19 cellular contexts compared by ENCODE assay signal in the genomic region with DNA sequence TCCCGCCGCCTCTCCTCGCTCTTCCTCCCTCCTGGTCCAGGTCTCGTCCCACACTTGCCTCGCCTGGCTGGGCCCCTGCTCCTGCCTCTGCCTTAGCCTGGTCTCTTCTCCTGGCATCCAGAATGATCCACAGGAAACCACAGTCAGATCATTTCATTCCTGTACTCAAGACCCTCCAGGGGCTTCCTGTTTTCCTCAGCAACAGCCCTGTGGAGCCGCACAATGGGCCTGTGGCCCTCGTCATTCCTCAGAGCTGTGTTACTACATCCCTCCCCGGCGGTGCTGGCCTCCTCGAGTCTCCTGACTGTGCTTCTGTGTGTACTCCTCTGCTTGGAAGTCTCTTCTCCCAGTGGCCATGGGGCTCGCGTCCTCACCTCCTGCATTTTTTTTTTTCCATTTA. TPM values are rescaled to one million over a fixed set of nuclear protein-coding genes. Genes with fewer than 3 reads are reported as not detected.
DNase-seq lines count a peak whose midpoint lies in the region; ATAC-seq and TF ChIP-seq lines count a peak whose summit lies in the region.
"Had no signal": no experiment of that assay in that cellular context is flagged by ENCODE, and none has a peak within 500 bp of the region (broad histone marks: within the 10 kb centered on the region; RNA-seq: fewer than 3 reads in every experiment).

No MANE protein-coding gene starts in this region.

- H3K4me3 ChIP-seq in endodermal cell (ENCODE audit: low read length): no peak overlapping the region

- no peak for DNase-seq in activated T-cell treated with anti-CD3 and anti-CD28 coated beads, Interleukin-2, amount 50 U/mL, for 24 hours
- no peak for DNase-seq in activated T-cell treated with anti-CD3 and anti-CD28 coated beads, Interleukin-2, amount 50 U/mL, for 72 hours
- DNase-seq in activated naive CD8-positive, alpha-beta T cell treated with anti-CD3 and anti-CD28 coated beads, Interleukin-2, amount 50 U/mL, for 24 hours: no peak
- DNase-seq in endodermal cell (no peak), progenitor cell of endocrine pancreas (ENCODE audit: low spot score, unreplicated experiment) (no peak), AML-193 (lab: John Stamatoyannopoulos, UW) (no peak), glomerular visceral epithelial cell (ENCODE audit: extremely low spot score) (no peak)
- DNase-seq: Karpas-422, MV-4-11, NCI-H1105 treated with DMSO at 0.1 percent for 48 hours, NCI-H2081 treated with DMSO at 0.1 percent for 48 hours, NCI-H2171 treated with DMSO at 0.1 percent for 48 hours, NCI-H446, NCI-H526 treated with DMSO at 0.1 percent for 48 hours, OCI-M1 had no signal

- H3K27ac Mint-ChIP-seq in activated T-cell treated with anti-CD3 and anti-CD28 coated beads, Interleukin-2, amount 50 U/mL, for 24 hours: peak overlapping the region; percentile 90
- H3K27ac Mint-ChIP-seq in activated T-cell treated with anti-CD3 and anti-CD28 coated beads, Interleukin-2, amount 50 U/mL, for 72 hours: no peak overlapping the region
- peak overlapping the region; percentile 70 for H3K27ac Mint-ChIP-seq in activated naive CD8-positive, alpha-beta T cell treated with anti-CD3 and anti-CD28 coated beads, Interleukin-2, amount 50 U/mL, for 24 hours
- H3K27ac Mint-ChIP-seq in endodermal cell (peak overlapping the region; percentile 45), progenitor cell of endocrine pancreas (peak overlapping the region; percentile 51)
- H3K27ac Mint-ChIP-seq: B cell had no signal

- no peaks in the 10 kb centered on the region for H3K27me3 ChIP-seq in endodermal cell (ENCODE audit: control insufficient read depth, insufficient read depth, low read length, poor library complexity, severe bottlenecking)

- TF ChIP-seq CTCF in endodermal cell (conservative IDR thresholded peaks at IDR 0.05) (no peak), progenitor cell of endocrine pancreas (IDR thresholded peaks at IDR 0.05; ENCODE audit: unreplicated experiment) (no peak)

- H3K27ac ChIP-seq in endodermal cell (ENCODE audit: low read depth, low read length): no peak overlapping the region

- no peak overlapping the region for H3K4me3 Mint-ChIP-seq in activated T-cell treated with anti-CD3 and anti-CD28 coated beads, Interleukin-2, amount 50 U/mL, for 24 hours
- H3K4me3 Mint-ChIP-seq in activated T-cell treated with anti-CD3 and anti-CD28 coated beads, Interleukin-2, amount 50 U/mL, for 72 hours: no peak overlapping the region
- H3K4me3 Mint-ChIP-seq in activated naive CD8-positive, alpha-beta T cell treated with anti-CD3 and anti-CD28 coated beads, Interleukin-2, amount 50 U/mL, for 24 hours: no peak overlapping the region
- H3K4me3 Mint-ChIP-seq in endodermal cell: no peak overlapping the region
- H3K4me3 Mint-ChIP-seq in progenitor cell of endocrine pancreas (ENCODE audit: low read depth): no peak overlapping the region
- H3K4me3 Mint-ChIP-seq: B cell, CD14-positive monocyte had no signal

- no peaks in the 10 kb centered on the region for H3K9me3 Mint-ChIP-seq in activated T-cell treated with anti-CD3 and anti-CD28 coated beads, Interleukin-2, amount 50 U/mL, for 24 hours
- no peaks in the 10 kb centered on the region for H3K9me3 Mint-ChIP-seq in activated T-cell treated with anti-CD3 and anti-CD28 coated beads, Interleukin-2, amount 50 U/mL, for 72 hours
- no peaks in the 10 kb centered on the region for H3K9me3 Mint-ChIP-seq in activated naive CD8-positive, alpha-beta T cell treated with anti-CD3 and anti-CD28 coated beads, Interleukin-2, amount 50 U/mL, for 24 hours
- H3K9me3 Mint-ChIP-seq in endodermal cell (no peaks in the 10 kb centered on the region), progenitor cell of endocrine pancreas (ENCODE audit: low read depth) (no peaks in the 10 kb centered on the region)

- 89 to 91% methylated on average over 12 of the region's 12 CpGs for WGBS in endodermal cell (ENCODE audit: insufficient coverage in 1 of 2, insufficient read length in 1 of 2), 2 experiments

- no peak overlapping the region for H3K9ac ChIP-seq in endodermal cell (ENCODE audit: extremely low read depth, low read length, poor library complexity, severe bottlenecking)

- no peaks in the 10 kb centered on the region for H3K9me3 ChIP-seq in endodermal cell (ENCODE audit: control insufficient read depth, low read length)

- H3K36me3 ChIP-seq in endodermal cell (ENCODE audit: control insufficient read depth, insufficient read depth, low read length): peaks cover 86% of the 10 kb centered on the region

- no peaks in the 10 kb centered on the region for H3K27me3 Mint-ChIP-seq in activated T-cell treated with anti-CD3 and anti-CD28 coated beads, Interleukin-2, amount 50 U/mL, for 24 hours
- H3K27me3 Mint-ChIP-seq in activated T-cell treated with anti-CD3 and anti-CD28 coated beads, Interleukin-2, amount 50 U/mL, for 72 hours (ENCODE audit: low read depth): no peaks in the 10 kb centered on the region
- H3K27me3 Mint-ChIP-seq in activated naive CD8-positive, alpha-beta T cell treated with anti-CD3 and anti-CD28 coated beads, Interleukin-2, amount 50 U/mL, for 24 hours: no peaks in the 10 kb centered on the region
- H3K27me3 Mint-ChIP-seq in endodermal cell (ENCODE audit: insufficient read depth) (no peaks in the 10 kb centered on the region), progenitor cell of endocrine pancreas (no peaks in the 10 kb centered on the region)
- H3K27me3 Mint-ChIP-seq: B cell had no signal

- peaks cover 56% of the 10 kb centered on the region for H3K4me1 Mint-ChIP-seq in activated T-cell treated with anti-CD3 and anti-CD28 coated beads, Interleukin-2, amount 50 U/mL, for 24 hours (ENCODE audit: low read depth)
- H3K4me1 Mint-ChIP-seq in activated T-cell treated with anti-CD3 and anti-CD28 coated beads, Interleukin-2, amount 50 U/mL, for 72 hours (ENCODE audit: low read depth): peaks cover 53% of the 10 kb centered on the region
- H3K4me1 Mint-ChIP-seq in activated naive CD8-positive, alpha-beta T cell treated with anti-CD3 and anti-CD28 coated beads, Interleukin-2, amount 50 U/mL, for 24 hours: peaks cover 39% of the 10 kb centered on the region
- no peaks in the 10 kb centered on the region for H3K4me1 Mint-ChIP-seq in endodermal cell
- H3K4me1 Mint-ChIP-seq in progenitor cell of endocrine pancreas (ENCODE audit: low read depth): no peaks in the 10 kb centered on the region

- ATAC-seq in activated T-cell treated with anti-CD3 and anti-CD28 coated beads, Interleukin-2, amount 50 U/mL, for 72 hours (replicated peaks in 1 of 2): no peak
- no peak for ATAC-seq in activated naive CD8-positive, alpha-beta T cell treated with anti-CD3 and anti-CD28 coated beads, Interleukin-2, amount 50 U/mL, for 24 hours
- no peak for ATAC-seq in HG03280 (IDR thresholded peaks at IDR 0.05; ENCODE audit: unreplicated experiment)

- no peaks in the 10 kb centered on the region for H3K4me1 ChIP-seq in endodermal cell (ENCODE audit: control insufficient read depth, insufficient read depth, low read length)

- H3K36me3 Mint-ChIP-seq in activated T-cell treated with anti-CD3 and anti-CD28 coated beads, Interleukin-2, amount 50 U/mL, for 24 hours (ENCODE audit: low read depth): peaks cover 95% of the 10 kb centered on the region
- peaks cover 17 to 58% of the 10 kb centered on the region in 2 donors for H3K36me3 Mint-ChIP-seq in activated T-cell treated with anti-CD3 and anti-CD28 coated beads, Interleukin-2, amount 50 U/mL, for 72 hours (ENCODE audit: insufficient read depth in 2 of 2)
- H3K36me3 Mint-ChIP-seq in activated naive CD8-positive, alpha-beta T cell treated with anti-CD3 and anti-CD28 coated beads, Interleukin-2, amount 50 U/mL, for 24 hours (ENCODE audit: low read depth): peaks cover 79% of the 10 kb centered on the region
- H3K36me3 Mint-ChIP-seq in endodermal cell (ENCODE audit: low read depth): peaks cover 89% of the 10 kb centered on the region
- peaks cover 43% of the 10 kb centered on the region for H3K36me3 Mint-ChIP-seq in progenitor cell of endocrine pancreas (ENCODE audit: insufficient read depth)

RNA-seq across cellular contexts. Expression of a gene that starts 20.1 kb away (rescaled TPM):
- total RNA-seq in activated T-cell treated with anti-CD3 and anti-CD28 coated beads, Interleukin-2, amount 50 U/mL, for 72 hours: 100 to 1,000 TPM; 125 to 140 TPM
- total RNA-seq in endodermal cell (10 to 100 TPM; 86.3 to 91.1 TPM), progenitor cell of endocrine pancreas (34.4 and 41.4 TPM in 2 replicates)
- polyA plus RNA-seq in endodermal cell (2013, experiment 1 of 2): 28.2 TPM
- polyA plus RNA-seq in endodermal cell (2013, experiment 2 of 2): 25.0 TPM

RNA-seq across cellular contexts. Expression of a gene that starts 29.9 kb away (rescaled TPM):
- total RNA-seq in activated T-cell treated with anti-CD3 and anti-CD28 coated beads, Interleukin-2, amount 50 U/mL, for 72 hours: under 1 TPM; 0.44 to 0.46 TPM
- total RNA-seq in endodermal cell (under 1 TPM; 0.09 to 0.64 TPM), progenitor cell of endocrine pancreas (0.47 and 1.0 TPM in 2 replicates)
- polyA plus RNA-seq in endodermal cell (2013, experiment 1 of 2): 0.07 TPM
- 0.17 TPM for polyA plus RNA-seq in endodermal cell (2013, experiment 2 of 2)
- total RNA-seq: M059J had no signal
- polyA plus RNA-seq: CD14-positive monocyte had no signal
